26 cellular contexts compared by ENCODE assay signal in the genomic region with DNA sequence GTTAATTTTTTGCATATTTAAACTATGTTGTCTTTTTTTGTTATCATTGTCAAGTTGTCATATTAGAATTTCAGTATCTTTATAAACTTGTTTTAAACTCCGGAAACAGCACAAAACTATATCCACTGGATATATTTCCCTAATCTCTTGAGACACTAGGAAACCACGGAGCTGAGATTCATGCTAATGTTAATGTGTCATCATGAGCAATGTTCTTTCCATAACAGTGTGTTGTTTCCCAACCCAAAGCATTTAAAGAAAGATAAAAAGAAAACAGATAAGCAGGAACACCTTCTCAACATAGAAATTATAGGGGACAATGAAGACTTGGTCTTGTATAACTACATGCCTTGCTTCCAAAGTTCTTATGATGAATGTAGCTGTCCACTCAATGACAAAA.
"Had no signal": no experiment of that assay in that cellular context is flagged by ENCODE, and none has a peak within 500 bp of the region (broad histone marks: within the 10 kb centered on the region; RNA-seq: fewer than 3 reads in every experiment).

No MANE protein-coding gene starts in this region.

- DNase-seq: islet precursor cell; left ventricle myocardium inferior; mesendoderm; naive B cell; natural killer cell; nephron progenitor cell; ovary; right lobe of liver; stimulated activated CD4-positive, alpha-beta T cell treated with anti-CD3 and anti-CD28 coated beads, Interleukin-12 subunit alpha, Interleukin-12 subunit beta, amount 100 ng/mL, for 4 hours; stimulated activated CD4-positive, alpha-beta T cell treated with anti-CD3 and anti-CD28 coated beads, Interleukin-15, amount 100 ng/mL, for 24 hours; stimulated activated CD4-positive, alpha-beta T cell treated with anti-CD3 and anti-CD28 coated beads, Interleukin-2, amount 100 ng/mL, for 24 hours; stimulated activated CD4-positive, alpha-beta T cell treated with anti-CD3 and anti-CD28 coated beads, Interleukin-4, amount 100 ng/mL, for 1 hour; stimulated activated naive B cell treated with anti-CD40 and anti-IgM and Interleukin-4, amounts not matched to agents 10 μg/mL and 1 μg/mL and 100 μg/mL, for 72 hours; stimulated activated naive CD8-positive, alpha-beta T cell treated with anti-CD3 and anti-CD28 coated beads, Interleukin-15, Interleukin-2, amounts not matched to agents 100 U/mL and 50 U/mL, for 24 hours; stomach; testis; thyroid gland; transverse colon; upper lobe of left lung had no signal

- H3K4me1 ChIP-seq: left ventricle myocardium inferior, neural progenitor cell, right atrium auricular region, right lobe of liver, stomach, testis, thyroid gland, transverse colon, upper lobe of left lung, vagina had no signal

- H3K4me3 ChIP-seq: left ventricle myocardium inferior, lung, neural progenitor cell, ovary, right atrium auricular region, right lobe of liver, stomach, testis, thyroid gland, transverse colon, upper lobe of left lung, vagina had no signal

- H3K4me3 Mint-ChIP-seq: mesothelial cell of epicardium; naive B cell; natural killer cell; nephron progenitor cell; neural progenitor cell; stimulated activated naive B cell treated with anti-CD40 and anti-IgM and Interleukin-4, amounts not matched to agents 10 μg/mL and 1 μg/mL and 100 μg/mL, for 72 hours had no signal

- H3K36me3 ChIP-seq: left ventricle myocardium inferior, neural progenitor cell, neutrophil, ovary, right atrium auricular region, right lobe of liver, stomach, thyroid gland, transverse colon, upper lobe of left lung, vagina had no signal

- H3K4me1 Mint-ChIP-seq: naive B cell; natural killer cell; nephron progenitor cell; stimulated activated naive B cell treated with anti-CD40 and anti-IgM and Interleukin-4, amounts not matched to agents 10 μg/mL and 1 μg/mL and 100 μg/mL, for 72 hours had no signal

- H3K27ac ChIP-seq: left ventricle myocardium inferior, neural progenitor cell, neutrophil, ovary, right atrium auricular region, right lobe of liver, stomach, testis, thyroid gland, transverse colon, upper lobe of left lung, vagina had no signal

- H3K27ac Mint-ChIP-seq: mesothelial cell of epicardium; naive B cell; natural killer cell; nephron progenitor cell; neural progenitor cell; progenitor cell of endocrine pancreas; stimulated activated naive B cell treated with anti-CD40 and anti-IgM and Interleukin-4, amounts not matched to agents 10 μg/mL and 1 μg/mL and 100 μg/mL, for 72 hours had no signal

- H3K27me3 ChIP-seq: neural progenitor cell, neutrophil, ovary, right atrium auricular region, right lobe of liver, stomach, testis, thyroid gland, transverse colon, upper lobe of left lung, vagina had no signal

- H3K36me3 Mint-ChIP-seq: mesothelial cell of epicardium; naive B cell; natural killer cell; neural progenitor cell; stimulated activated naive B cell treated with anti-CD40 and anti-IgM and Interleukin-4, amounts not matched to agents 10 μg/mL and 1 μg/mL and 100 μg/mL, for 72 hours had no signal

- H3K27me3 Mint-ChIP-seq: naive B cell; progenitor cell of endocrine pancreas; stimulated activated naive B cell treated with anti-CD40 and anti-IgM and Interleukin-4, amounts not matched to agents 10 μg/mL and 1 μg/mL and 100 μg/mL, for 72 hours had no signal

- H3K9me3 ChIP-seq: left ventricle myocardium inferior, neutrophil, ovary, right atrium auricular region, right lobe of liver, stomach, testis, thyroid gland, transverse colon, upper lobe of left lung, vagina had no signal

- H3K9me3 Mint-ChIP-seq: mesothelial cell of epicardium; nephron progenitor cell; neural progenitor cell; stimulated activated naive B cell treated with anti-CD40 and anti-IgM and Interleukin-4, amounts not matched to agents 10 μg/mL and 1 μg/mL and 100 μg/mL, for 72 hours had no signal
